ENCODE assay signal across 19 cellular contexts in the genomic region with DNA sequence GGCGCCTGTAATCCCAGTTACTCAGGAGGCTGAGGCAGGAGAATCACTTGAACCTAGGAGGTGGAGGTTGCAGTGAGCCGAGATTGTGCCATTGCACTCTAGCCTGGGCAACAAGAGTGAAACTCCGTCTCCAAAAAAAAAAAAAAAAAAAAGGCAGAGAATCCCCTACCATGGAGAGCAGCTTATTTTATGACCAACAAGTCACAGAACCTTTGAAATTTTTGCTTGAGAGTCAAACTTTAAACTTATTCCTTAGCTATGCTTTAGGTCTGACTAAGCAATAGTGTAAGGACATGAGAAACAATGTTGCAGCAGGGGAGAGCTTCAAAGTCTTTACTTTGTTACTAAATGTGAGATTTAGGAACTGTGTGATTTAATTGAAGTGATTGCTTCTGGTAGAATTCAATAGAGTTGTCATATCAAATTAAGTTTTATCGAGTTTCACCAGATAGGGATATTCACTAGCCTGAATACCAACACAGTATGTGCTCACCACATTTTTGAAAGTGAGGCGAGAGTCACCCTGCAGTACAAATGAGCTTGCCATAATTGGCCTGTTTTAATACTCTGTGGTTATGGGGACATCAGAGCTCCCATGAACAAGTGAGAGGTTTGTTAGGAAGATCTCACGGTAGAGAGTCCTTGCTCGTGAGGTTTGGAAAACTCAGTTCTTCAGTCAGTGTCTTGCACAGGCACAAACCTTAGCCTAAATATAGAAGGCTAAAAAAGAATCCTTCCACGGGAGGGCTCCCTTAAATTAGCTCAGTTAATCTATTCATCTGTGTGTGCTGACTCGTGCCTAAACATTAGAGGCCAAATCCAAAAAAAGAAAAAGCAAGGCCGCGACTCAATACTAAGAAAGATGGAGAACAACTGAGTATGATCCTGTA.
DNase-seq lines count a peak whose midpoint lies in the region; ATAC-seq, FAIRE-seq and TF ChIP-seq lines count a peak whose summit lies in the region.
"Had no signal": no experiment of that assay in that cellular context is flagged by ENCODE, and none has a peak within 500 bp of the region (broad histone marks: within the 10 kb centered on the region; RNA-seq: fewer than 3 reads in every experiment).

No MANE protein-coding gene starts in this region.

- WGBS in GM23248 (ENCODE audit: low coverage in 1 of 2, low lambda C conversion rate in 2 of 2, missing lambda C conversion rate in 2 of 2), 2 experiments: 79% methylated on average over 9 to 11 of the region's 11 CpGs
- 64% methylated on average over 9 of the region's 11 CpGs for WGBS in smooth muscle cell (ENCODE audit: low lambda C conversion rate)

- H3K4me2 ChIP-seq in GM23248 (ENCODE audit: unreplicated experiment): no peak overlapping the region
- H3K4me2 ChIP-seq in astrocyte (ENCODE audit: low read length): peak overlapping the region; percentile 9
- peak overlapping the region; percentile 24 for H3K4me2 ChIP-seq in smooth muscle cell

- peak; percentile 37 for DNase-seq in GM23248
- DNase-seq in astrocyte (ENCODE audit: low read depth): no peak
- DNase-seq in left ventricle myocardium superior: no peak
- no peak for DNase-seq in smooth muscle cell (lab: John Stamatoyannopoulos, UW; ENCODE audit: unreplicated experiment)
- DNase-seq in NCI-H2196 treated with DMSO at 0.1 percent for 48 hours (lab: John Stamatoyannopoulos, UW; ENCODE audit: unreplicated experiment): no peak
- DNase-seq in omental fat pad (ENCODE audit: low spot score): no peak
- no peak for DNase-seq in NCI-H1048 (lab: John Stamatoyannopoulos, UW)
- DNase-seq: activated CD4-positive, alpha-beta T cell treated with anti-CD3 and anti-CD28 coated beads, Interleukin-2, amount 10 ng/mL, durations not matched to agents 7 days and 5 days; activated naive CD8-positive, alpha-beta T cell treated with anti-CD3 and anti-CD28 coated beads for 36 hours; activated T-cell treated with anti-CD3 and anti-CD28 coated beads, Interleukin-2, amount 50 U/mL, for 4 hours; head of caudate nucleus; kidney; NCI-H1092 treated with DMSO at 0.1 percent for 48 hours; NCI-H2171; SIG-M5; stimulated activated CD4-positive, alpha-beta T cell treated with anti-CD3 and anti-CD28 coated beads, Interleukin-1b, Interleukin-23, amount 100 ng/mL, for 48 hours; upper lobe of left lung had no signal

- H3K27me3 ChIP-seq in GM23248 (replicated peaks; ENCODE audit: insufficient read depth) (no peaks in the 10 kb centered on the region), astrocyte (ENCODE audit: insufficient read depth, low read length) (no peaks in the 10 kb centered on the region), smooth muscle cell (ENCODE audit: low read depth) (no peaks in the 10 kb centered on the region)
- H3K27me3 ChIP-seq: upper lobe of left lung had no signal

- H3K27ac ChIP-seq in GM23248 (no peak overlapping the region), astrocyte (ENCODE audit: low read depth, low read length) (no peak overlapping the region), smooth muscle cell (ENCODE audit: low read depth) (peak overlapping the region; percentile 95)
- H3K27ac ChIP-seq: upper lobe of left lung had no signal

- intact Hi-C loops in left ventricle myocardium superior (cut with micrococcal nuclease): no loop called here

- H3K79me2 ChIP-seq in GM23248 (ENCODE audit: insufficient read depth) (peaks cover 81% of the 10 kb centered on the region), astrocyte (ENCODE audit: insufficient read depth, low read length) (peaks cover 55% of the 10 kb centered on the region), smooth muscle cell (ENCODE audit: low read depth) (peaks cover 69% of the 10 kb centered on the region)

- H3K27me3 Mint-ChIP-seq in astrocyte (ENCODE audit: low read depth, unreplicated experiment): no peaks in the 10 kb centered on the region
- H3K27me3 Mint-ChIP-seq: B cell had no signal

- H3K4me3 Mint-ChIP-seq in astrocyte (ENCODE audit: unreplicated experiment): no peak overlapping the region
- H3K4me3 Mint-ChIP-seq: activated CD4-positive, alpha-beta T cell treated with anti-CD3 and anti-CD28 coated beads, Interleukin-2, amount 10 ng/mL, durations not matched to agents 7 days and 5 days; activated naive CD8-positive, alpha-beta T cell treated with anti-CD3 and anti-CD28 coated beads for 36 hours; activated T-cell treated with anti-CD3 and anti-CD28 coated beads, Interleukin-2, amount 50 U/mL, for 4 hours; B cell had no signal

- TF ChIP-seq CTCF in astrocyte (IDR thresholded peaks at IDR 0.05; ENCODE audit: insufficient read depth, low read depth, low read length): no peak
- TF ChIP-seq CTCF in smooth muscle cell (IDR thresholded peaks at IDR 0.05; ENCODE audit: borderline replicate concordance, insufficient read depth, poor library complexity, severe bottlenecking): no peak
- TF ChIP-seq CTCF in omental fat pad (IDR thresholded peaks at IDR 0.05): no peak

- ATAC-seq in left ventricle myocardium superior: peak; percentile 58
- no peak for ATAC-seq in HG03460 (IDR thresholded peaks at IDR 0.05; ENCODE audit: unreplicated experiment)
- ATAC-seq in omental fat pad (ENCODE audit: low FRiP score): no peak
- ATAC-seq: activated T-cell treated with anti-CD3 and anti-CD28 coated beads, Interleukin-2, amount 50 U/mL, for 4 hours had no signal

- H3K4me1 ChIP-seq in GM23248 (ENCODE audit: insufficient read depth) (peaks cover 50% of the 10 kb centered on the region), astrocyte (ENCODE audit: insufficient read depth, low read length) (peaks cover 41% of the 10 kb centered on the region), smooth muscle cell (ENCODE audit: low read depth) (peaks cover 36% of the 10 kb centered on the region)

- H3K9me2 ChIP-seq in GM23248 (ENCODE audit: insufficient read depth): no peaks in the 10 kb centered on the region

- H4K20me1 ChIP-seq in GM23248 (ENCODE audit: insufficient read depth) (no peaks in the 10 kb centered on the region), astrocyte (ENCODE audit: insufficient read depth, low read length) (peaks cover 26% of the 10 kb centered on the region), smooth muscle cell (ENCODE audit: low read depth) (peaks cover 21% of the 10 kb centered on the region)

- H3F3A ChIP-seq in GM23248 (ENCODE audit: insufficient read depth): peaks cover 42% of the 10 kb centered on the region
- H3F3A ChIP-seq in smooth muscle cell (ENCODE audit: low read depth): peaks cover 10% of the 10 kb centered on the region

- no peak overlapping the region for H3K9ac ChIP-seq in GM23248
- H3K9ac ChIP-seq in astrocyte (ENCODE audit: low read length): no peak overlapping the region
- H3K9ac ChIP-seq in smooth muscle cell (ENCODE audit: low read depth): no peak overlapping the region

- H3K36me3 Mint-ChIP-seq in astrocyte (ENCODE audit: low read depth, unreplicated experiment): peaks cover 7% of the 10 kb centered on the region
- H3K36me3 Mint-ChIP-seq: activated naive CD8-positive, alpha-beta T cell treated with anti-CD3 and anti-CD28 coated beads for 36 hours had no signal

- H3K9me3 Mint-ChIP-seq in astrocyte (ENCODE audit: unreplicated experiment): no peaks in the 10 kb centered on the region
- H3K9me3 Mint-ChIP-seq: activated CD4-positive, alpha-beta T cell treated with anti-CD3 and anti-CD28 coated beads, Interleukin-2, amount 10 ng/mL, durations not matched to agents 7 days and 5 days; activated naive CD8-positive, alpha-beta T cell treated with anti-CD3 and anti-CD28 coated beads for 36 hours; activated T-cell treated with anti-CD3 and anti-CD28 coated beads, Interleukin-2, amount 50 U/mL, for 4 hours had no signal

- H3K27ac Mint-ChIP-seq in astrocyte (ENCODE audit: unreplicated experiment): peak overlapping the region; percentile 73
- H3K27ac Mint-ChIP-seq: activated CD4-positive, alpha-beta T cell treated with anti-CD3 and anti-CD28 coated beads, Interleukin-2, amount 10 ng/mL, durations not matched to agents 7 days and 5 days; activated naive CD8-positive, alpha-beta T cell treated with anti-CD3 and anti-CD28 coated beads for 36 hours; B cell had no signal

- peaks cover 86% of the 10 kb centered on the region for H3K4me1 Mint-ChIP-seq in astrocyte (ENCODE audit: low read depth, unreplicated experiment)
- H3K4me1 Mint-ChIP-seq: B cell had no signal

- peak; percentile 39 for FAIRE-seq in astrocyte (lab: Jason Lieb, UNC)
- FAIRE-seq: kidney had no signal

- H2AFZ ChIP-seq in GM23248 (no peak overlapping the region), astrocyte (ENCODE audit: low read depth, low read length) (no peak overlapping the region), smooth muscle cell (ENCODE audit: low read depth) (no peak overlapping the region)

- H3K9me3 ChIP-seq in GM23248 (ENCODE audit: low read depth) (no peaks in the 10 kb centered on the region), astrocyte (ENCODE audit: insufficient read depth, low read depth, low read length) (no peaks in the 10 kb centered on the region), smooth muscle cell (replicated peaks; ENCODE audit: low read depth) (no peaks in the 10 kb centered on the region)
- H3K9me3 ChIP-seq: upper lobe of left lung had no signal

- no peaks in the 10 kb centered on the region for H3K36me3 ChIP-seq in GM23248 (ENCODE audit: low read depth)
- no peaks in the 10 kb centered on the region for H3K36me3 ChIP-seq in astrocyte (ENCODE audit: insufficient read depth, low read length)
- no peaks in the 10 kb centered on the region for H3K36me3 ChIP-seq in smooth muscle cell (ENCODE audit: low read depth)
- H3K36me3 ChIP-seq: upper lobe of left lung had no signal

- in situ Hi-C loops in GM23248 (cut with MboI): no loop called here

- H3K4me3 ChIP-seq in GM23248 (no peak overlapping the region), astrocyte (ENCODE audit: insufficient read depth, low read depth, low read length) (no peak overlapping the region), smooth muscle cell (no peak overlapping the region)
- H3K4me3 ChIP-seq: upper lobe of left lung had no signal
